Comparison of ENCODE assay signal across 1 cellular context in genomic region chrX:39729834-39730670, GRCh38.
TF ChIP-seq lines count a peak whose summit lies in the region.

No MANE protein-coding gene starts in this region.

TF ChIP-seq in K562, 482 proteins besides CTCF, POLR2A, EP300 and RAD21 (continued from another document and continues in another):
- no peak for TF ChIP-seq ZNF511 (CRISPR knock-in tag; IDR thresholded peaks at IDR 0.05)
- TF ChIP-seq PTRF (tag; IDR thresholded peaks at IDR 0.05): no peak
- no peak for TF ChIP-seq ARHGAP35 (IDR thresholded peaks at IDR 0.05; ENCODE audit: partially characterized antibody)
- TF ChIP-seq GABPB1 (CRISPR knock-in tag; IDR thresholded peaks at IDR 0.05): no peak
- TF ChIP-seq U2AF1 (optimal IDR thresholded peaks at IDR 0.05; ENCODE audit: low read depth, low read length): no peak
- TF ChIP-seq ZBTB49 (CRISPR knock-in tag; IDR thresholded peaks at IDR 0.05; ENCODE audit: borderline replicate concordance): no peak
- TF ChIP-seq TAL1 (IDR thresholded peaks at IDR 0.05): peak; percentile 32; the same call in 1 of the 2 replicates
- no peak for TF ChIP-seq ZNF785 (CRISPR knock-in tag; IDR thresholded peaks at IDR 0.05)
- TF ChIP-seq ASH1L (IDR thresholded peaks at IDR 0.05; ENCODE audit: borderline replicate concordance, low read depth, partially characterized antibody): no peak
- TF ChIP-seq EWSR1 (IDR thresholded peaks at IDR 0.05; ENCODE audit: borderline replicate concordance, low read depth, partially characterized antibody): no peak
- peak in 1 of 3 experiments; percentile 81; a peak in 2 of 6 replicates for TF ChIP-seq ZBTB11 (CRISPR knock-in tag; IDR thresholded peaks at IDR 0.05)
- no peak for TF ChIP-seq NRF1 (conservative IDR thresholded peaks at IDR 0.05 in 1 of 2, IDR thresholded peaks at IDR 0.05 in 1 of 2)
- TF ChIP-seq MYBL2 (IDR thresholded peaks at IDR 0.05; ENCODE audit: low read depth): no peak
- no peak for TF ChIP-seq MYBL2 (CRISPR knock-in tag; IDR thresholded peaks at IDR 0.05; ENCODE audit: borderline replicate concordance)
- no peak for TF ChIP-seq FOXA3 (CRISPR knock-in tag; conservative IDR thresholded peaks at IDR 0.05 in 1 of 2, IDR thresholded peaks at IDR 0.05 in 1 of 2)
- no peak for TF ChIP-seq MIER1 (IDR thresholded peaks at IDR 0.05; ENCODE audit: low read depth)
- TF ChIP-seq E2F8 (IDR thresholded peaks at IDR 0.05; ENCODE audit: low read depth, partially characterized antibody): no peak
- TF ChIP-seq ILF3 (IDR thresholded peaks at IDR 0.05; ENCODE audit: borderline replicate concordance): no peak
- no peak for TF ChIP-seq HMBOX1 (IDR thresholded peaks at IDR 0.05)
- no peak for TF ChIP-seq THAP12 (CRISPR knock-in tag; IDR thresholded peaks at IDR 0.05)
- no peak for TF ChIP-seq ZNF23 (CRISPR knock-in tag; IDR thresholded peaks at IDR 0.05)
- TF ChIP-seq ZNF707 (CRISPR knock-in tag; conservative IDR thresholded peaks at IDR 0.05): no peak
- no peak for TF ChIP-seq FOXM1 (IDR thresholded peaks at IDR 0.05; ENCODE audit: low read depth)
- no peak for TF ChIP-seq FOXM1 (CRISPR knock-in tag; IDR thresholded peaks at IDR 0.05; ENCODE audit: low read depth)
- no peak for TF ChIP-seq PTBP1 (IDR thresholded peaks at IDR 0.05; ENCODE audit: low read depth, low read length)
- no peak for TF ChIP-seq ZBTB17 (CRISPR knock-in tag; IDR thresholded peaks at IDR 0.05)
- no peak for TF ChIP-seq HNRNPK (IDR thresholded peaks at IDR 0.05; ENCODE audit: low read depth, low read length, poor library complexity, severe bottlenecking)
- TF ChIP-seq SOX6 (IDR thresholded peaks at IDR 0.05): no peak
- TF ChIP-seq TEAD4 (IDR thresholded peaks at IDR 0.05; ENCODE audit: low read length): peak; percentile 40; the same call in 1 of the 2 replicates
- no peak for TF ChIP-seq TEAD4 (CRISPR knock-in tag; IDR thresholded peaks at IDR 0.05; ENCODE audit: borderline replicate concordance)
- TF ChIP-seq SNIP1 (IDR thresholded peaks at IDR 0.05; ENCODE audit: low read depth): no peak
- no peak for TF ChIP-seq IFI16 (CRISPR knock-in tag; IDR thresholded peaks at IDR 0.05)
- TF ChIP-seq CBFB (CRISPR knock-in tag; IDR thresholded peaks at IDR 0.05): no peak
- TF ChIP-seq KLF10 (CRISPR knock-in tag; IDR thresholded peaks at IDR 0.05): no peak
- TF ChIP-seq OTX1 (CRISPR knock-in tag; IDR thresholded peaks at IDR 0.05): no peak
- TF ChIP-seq MYNN (IDR thresholded peaks at IDR 0.05): no peak
- no peak for TF ChIP-seq MYNN (CRISPR knock-in tag; IDR thresholded peaks at IDR 0.05)
- TF ChIP-seq PATZ1 (CRISPR knock-in tag; IDR thresholded peaks at IDR 0.05; ENCODE audit: borderline replicate concordance): no peak
- no peak for TF ChIP-seq SAFB2 (IDR thresholded peaks at IDR 0.05; ENCODE audit: borderline replicate concordance, low read depth, low read length, severe bottlenecking)
- TF ChIP-seq FOXJ3 (CRISPR knock-in tag; IDR thresholded peaks at IDR 0.05): no peak
- TF ChIP-seq ZNF134 (CRISPR knock-in tag; conservative IDR thresholded peaks at IDR 0.05): no peak
- no peak for TF ChIP-seq CEBPZ (IDR thresholded peaks at IDR 0.05; ENCODE audit: borderline replicate concordance, low read depth, low read length)
- TF ChIP-seq ARNT (IDR thresholded peaks at IDR 0.05): no peak
- TF ChIP-seq LCOR (CRISPR knock-in tag; IDR thresholded peaks at IDR 0.05): 0 out of 2 replicates have a peak, but pooled peaks have one; percentile 63
- TF ChIP-seq DMBX1 (CRISPR knock-in tag; IDR thresholded peaks at IDR 0.05; ENCODE audit: borderline replicate concordance): no peak
- no peak for TF ChIP-seq SUPT5H (IDR thresholded peaks at IDR 0.05)
- TF ChIP-seq ZNF143 (CRISPR knock-in tag; IDR thresholded peaks at IDR 0.05): no peak
- TF ChIP-seq ZNF354B (CRISPR knock-in tag; IDR thresholded peaks at IDR 0.05): no peak
- TF ChIP-seq ZNF717 (CRISPR knock-in tag; IDR thresholded peaks at IDR 0.05): no peak
- TF ChIP-seq C11orf30 (IDR thresholded peaks at IDR 0.05; ENCODE audit: low read depth): no peak
- TF ChIP-seq SMARCA4 (IDR thresholded peaks at IDR 0.05): no peak
- no peak for TF ChIP-seq ZNF217 (CRISPR knock-in tag; IDR thresholded peaks at IDR 0.05)
